In genomic region chr6:141303907-141304306, GRCh38 we compare ENCODE assay signal across 21 cellular contexts.
DNase-seq lines count a peak whose midpoint lies in the region; ATAC-seq, FAIRE-seq and TF ChIP-seq lines count a peak whose summit lies in the region.
"Had no signal": no experiment of that assay in that cellular context is flagged by ENCODE, and none has a peak within 500 bp of the region (broad histone marks: within the 10 kb centered on the region; RNA-seq: fewer than 3 reads in every experiment).

No MANE protein-coding gene starts in this region.

- H4K20me1 ChIP-seq in SK-N-SH (ENCODE audit: insufficient read depth), result no peaks in the 10 kb centered on the region

- no peak for TF ChIP-seq RAD21 in SK-N-SH (IDR thresholded peaks at IDR 0.05; ENCODE audit: low read length)

- ATAC-seq in GM18861 (IDR thresholded peaks at IDR 0.05; ENCODE audit: unreplicated experiment) (peak; percentile 55), HG03432 (IDR thresholded peaks at IDR 0.05; ENCODE audit: unreplicated experiment) (peak; percentile 62), sciatic nerve (no peak)
- ATAC-seq: A549 had no signal

- TF ChIP-seq CTCF in SK-N-SH (IDR thresholded peaks at IDR 0.05) (no peak), kidney (IDR thresholded peaks at IDR 0.05; ENCODE audit: borderline replicate concordance, extremely low read depth, insufficient read depth) (no peak)

- no peaks in the 10 kb centered on the region for H3K79me2 ChIP-seq in SK-N-SH (ENCODE audit: insufficient read depth)

- 20% methylated on average over 6 of the region's 6 CpGs for WGBS in SK-N-SH (ENCODE audit: low lambda C conversion rate)

- H2AFZ ChIP-seq in SK-N-SH (ENCODE audit: low read depth), result peak overlapping the region; percentile 63; the same call in 1 of the 2 replicates
- peak overlapping the region; percentile 1 for H2AFZ ChIP-seq in neuron (ENCODE audit: low read depth, low read length)
- H2AFZ ChIP-seq: GM23248 had no signal

- DNase-seq in SK-N-SH (no peak), NCI-H1048 (lab: John Stamatoyannopoulos, UW) (no peak), sciatic nerve (ENCODE audit: low spot score) (no peak), kidney (no peak)
- DNase-seq: AML-193; Caco-2; CD4-positive, alpha-beta T cell; GM23248; HCEC 1CT had no signal

- H3K36me3 ChIP-seq in SK-N-SH (replicated peaks in 1 of 2; ENCODE audit: control insufficient read depth in 1 of 2, insufficient read depth in 2 of 2, low read length in 1 of 2) (no peaks in the 10 kb centered on the region), neuron (ENCODE audit: insufficient read depth, low read length) (no peaks in the 10 kb centered on the region), kidney (ENCODE audit: control insufficient read depth in 1 of 2, insufficient read depth in 2 of 2, low read length in 2 of 2) (no peaks in the 10 kb centered on the region)

- H3K27ac ChIP-seq in SK-N-SH (ENCODE audit: low read depth in 2 of 2, low read length in 1 of 2), result no peak overlapping the region
- H3K27ac ChIP-seq in kidney (ENCODE audit: low read depth in 2 of 2, low read length in 2 of 2), result no peak overlapping the region
- H3K27ac ChIP-seq: A549, C4-2B, GM23248, HL-60 had no signal

- TF ChIP-seq EP300 in SK-N-SH (IDR thresholded peaks at IDR 0.05; ENCODE audit: borderline replicate concordance in 1 of 2, low read depth in 1 of 2, low read length in 1 of 2), result no peak

- CTCF ChIA-PET in SK-N-SH (lab: Yijun Ruan, JAX), result no interaction called here

- POLR2A ChIA-PET in SK-N-SH (lab: Yijun Ruan, JAX), result no interaction called here

- no peak overlapping the region for H3K4me3 ChIP-seq in SK-N-SH (ENCODE audit: low read depth in 2 of 2, low read length in 1 of 2)
- no peak overlapping the region for H3K4me3 ChIP-seq in neuron (ENCODE audit: low read length)
- H3K4me3 ChIP-seq in kidney (ENCODE audit: low read length in 2 of 2), result no peak overlapping the region
- H3K4me3 ChIP-seq: A549, GM23248 had no signal

- no peak overlapping the region for H3K9ac ChIP-seq in SK-N-SH
- H3K9ac ChIP-seq in kidney (ENCODE audit: low read length in 2 of 2), result no peak overlapping the region
- H3K9ac ChIP-seq: GM23248 had no signal

- H3K4me1 ChIP-seq in SK-N-SH (ENCODE audit: control insufficient read depth in 1 of 2, insufficient read depth in 2 of 2, low read depth in 1 of 2, low read length in 1 of 2), result no peaks in the 10 kb centered on the region; a peak in 1 of 4 replicates
- no peaks in the 10 kb centered on the region for H3K4me1 ChIP-seq in neuron (ENCODE audit: insufficient read depth, low read length)
- H3K4me1 ChIP-seq in kidney (ENCODE audit: control insufficient read depth in 1 of 2, insufficient read depth in 1 of 2, low read depth in 1 of 2, low read length in 2 of 2), result no peaks in the 10 kb centered on the region
- H3K4me1 ChIP-seq: A549, Caco-2 had no signal

- H3K27me3 ChIP-seq in SK-N-SH (ENCODE audit: insufficient read depth) (no peaks in the 10 kb centered on the region), neuron (ENCODE audit: insufficient read depth, low read length) (no peaks in the 10 kb centered on the region)

- H3F3A ChIP-seq in SK-N-SH (replicated peaks; ENCODE audit: insufficient read depth), result no peaks in the 10 kb centered on the region

- H3K9me3 ChIP-seq in SK-N-SH, result no peaks in the 10 kb centered on the region; the same call in 1 of the 2 replicates
- peaks cover 2% of the 10 kb centered on the region for H3K9me3 ChIP-seq in neuron (ENCODE audit: low read length)
- no peaks in the 10 kb centered on the region for H3K9me3 ChIP-seq in kidney (ENCODE audit: control insufficient read depth in 1 of 2, low read length in 2 of 2)
- H3K9me3 ChIP-seq: A549, Caco-2 had no signal

- intact Hi-C loops in sciatic nerve (cut with DNase I), result no loop called here
- intact Hi-C loops in kidney (cut with DNase I), result no loop called here

- FAIRE-seq in kidney (lab: Jason Lieb, UNC), result no peak
- FAIRE-seq: A549, D721Med, G401.6, GM12892, GM18507, GM19239, H54 had no signal

- H3K9me2 ChIP-seq in SK-N-SH, result no peaks in the 10 kb centered on the region

- no peak overlapping the region for H3K4me2 ChIP-seq in SK-N-SH
- H3K4me2 ChIP-seq: A549 had no signal

TF ChIP-seq in SK-N-SH, 30 proteins besides CTCF, POLR2A, EP300 and RAD21:
- TF ChIP-seq MEF2A (IDR thresholded peaks at IDR 0.05; ENCODE audit: borderline replicate concordance, low read depth) (no peak), CHD2 (IDR thresholded peaks at IDR 0.05; ENCODE audit: low read length, partially characterized antibody) (no peak), YY1 (IDR thresholded peaks at IDR 0.05; ENCODE audit: low read depth) (no peak), TCF12 (IDR thresholded peaks at IDR 0.05) (no peak), MXI1 (IDR thresholded peaks at IDR 0.05; ENCODE audit: low read depth, low read length) (no peak), REST (IDR thresholded peaks at IDR 0.05; ENCODE audit: low read depth, low read length) (no peak), FOXJ3 (CRISPR knock-in tag; IDR thresholded peaks at IDR 0.05) (no peak), RCOR1 (IDR thresholded peaks at IDR 0.05; ENCODE audit: low read length) (no peak)
